Comparison of ENCODE assay signal across 8 cellular contexts in genomic region chr16:19555186-19555937, GRCh38. TPM values are rescaled to one million over a fixed set of nuclear protein-coding genes. Genes with fewer than 3 reads are reported as not detected.
DNase-seq lines count a peak whose midpoint lies in the region; ATAC-seq and TF ChIP-seq lines count a peak whose summit lies in the region.

Gene VPS35L (plus strand): TSS chr16:19555703. CDS start chr16:19555730, 27 bp downstream.

- peak; percentile 97 for DNase-seq in AG08396 (ENCODE audit: low spot score)
- DNase-seq in NCI-H2227 treated with DMSO at 0.1 percent for 48 hours (lab: John Stamatoyannopoulos, UW), result peak; percentile 99
- peak; percentile 95 for DNase-seq in activated B cell treated with CpG ODN at 0.5 μM for 24 hours
- DNase-seq in caudate nucleus (lab: John Stamatoyannopoulos, UW), result peak; percentile 74 to 99 (median 96)
- DNase-seq in iPS-NIHi7 (ENCODE audit: extremely low spot score), result peak; percentile 96
- DNase-seq in smooth muscle cell of the brain vasculature (ENCODE audit: low read depth, low spot score), result peak; percentile 97

- POLR2A ChIA-PET in activated B cell treated with CpG ODN at 0.5 μM for 24 hours (lab: Charles Lee), result interaction anchor here (0.6 to 3.2 kb wide), 17 partner anchors 8 to 1186 kb away, joined by 3 to 52 read pairs (median 5); partner anchors contain the start of genes ARL6IP1, CCP110, COQ7 and GDE1

- peak within 1 kb of the TSS; percentile 91 for H3K27ac Mint-ChIP-seq in activated B cell treated with CpG ODN at 0.5 μM for 24 hours

- intact Hi-C loops in activated B cell treated with CpG ODN at 0.5 μM for 24 hours (cut with micrococcal nuclease), result loop anchor here (1.0 kb wide), 1 partner anchor 488 kb away; the partner anchor contains the start of gene COQ7

- no peak for TF ChIP-seq CTCF in activated B cell treated with CpG ODN at 0.5 μM for 24 hours (IDR thresholded peaks at IDR 0.05)

- CTCF ChIA-PET in activated B cell treated with CpG ODN at 0.5 μM for 24 hours (lab: Charles Lee), result interaction anchor here (0.6 to 7.1 kb wide), 9 partner anchors 9 to 754 kb away, joined by 3 to 47 read pairs (median 5); partner anchors contain the start of genes ARL6IP1, GPRC5B, IQCK and KNOP1

- H3K27me3 Mint-ChIP-seq in activated B cell treated with CpG ODN at 0.5 μM for 24 hours, result no peaks in the 10 kb centered on the region

- H3K4me1 Mint-ChIP-seq in activated B cell treated with CpG ODN at 0.5 μM for 24 hours, result peaks cover 26% of the 10 kb centered on the region

- H3K4me3 Mint-ChIP-seq in activated B cell treated with CpG ODN at 0.5 μM for 24 hours, result peak within 1 kb of the TSS; percentile 95

- peaks cover 5% of the 10 kb centered on the region for H3K36me3 Mint-ChIP-seq in activated B cell treated with CpG ODN at 0.5 μM for 24 hours (ENCODE audit: low read depth)

- H3K9me3 Mint-ChIP-seq in activated B cell treated with CpG ODN at 0.5 μM for 24 hours, result no peaks in the 10 kb centered on the region

- peak within 1 kb of the TSS; percentile 95 for H3K27ac ChIP-seq in caudate nucleus (ENCODE audit: low read depth, low read length)

- ATAC-seq in GM18907 (IDR thresholded peaks at IDR 0.05; ENCODE audit: unreplicated experiment) (peak; percentile 96), HG03159 (IDR thresholded peaks at IDR 0.05; ENCODE audit: unreplicated experiment) (peak; percentile 93), activated B cell treated with CpG ODN at 0.5 μM for 24 hours (ENCODE audit: low read depth) (peak; percentile 94)

RNA-seq across cellular contexts. Expression of gene VPS35L, which starts in this region (rescaled TPM):
- 59.7 and 66.0 TPM in 2 replicates for total RNA-seq in activated B cell treated with CpG ODN at 0.5 μM for 24 hours

Comparison
In these comparisons a context has a peak if more than half of its experiments do, and no peak if none do; other contexts are left out.
1. Peak in every context shown above with its lines: DNase-seq, ATAC-seq and H3K27ac ChIP-seq.